Comparison of ENCODE assay signal across 14 cellular contexts in the genomic region with DNA sequence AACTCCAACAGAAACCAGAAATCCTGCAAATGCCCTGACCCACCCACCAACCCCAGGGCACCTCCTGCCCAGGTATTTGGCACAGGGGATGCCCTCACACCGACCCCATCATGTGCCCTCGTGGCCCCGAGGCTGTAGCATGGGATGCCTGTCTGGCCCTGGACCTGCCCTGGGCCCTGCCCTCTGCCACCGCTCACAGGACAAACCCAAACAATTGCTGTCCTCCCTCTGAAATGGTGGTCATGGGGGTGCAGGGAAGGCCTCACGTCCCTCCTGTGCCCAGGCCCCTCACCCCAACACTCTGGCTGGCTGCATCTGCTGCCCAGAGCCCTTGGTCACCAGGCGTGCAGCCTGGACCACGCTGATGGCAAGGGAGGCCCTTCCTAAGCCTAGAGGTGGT. TPM values are rescaled to one million over a fixed set of nuclear protein-coding genes. Genes with fewer than 3 reads are reported as not detected.
"Had no signal": no experiment of that assay in that cellular context is flagged by ENCODE, and none has a peak within 500 bp of the region (broad histone marks: within the 10 kb centered on the region; RNA-seq: fewer than 3 reads in every experiment).

No MANE protein-coding gene starts in this region.

- ATAC-seq: activated naive CD8-positive, alpha-beta T cell treated with anti-CD3 and anti-CD28 coated beads, Interleukin-2, amount 50 U/mL, for 24 hours; activated T-cell treated with anti-CD3 and anti-CD28 coated beads, Interleukin-2, amount 50 U/mL, for 72 hours; effector memory CD8-positive, alpha-beta T cell; foreskin keratinocyte; naive thymus-derived CD4-positive, alpha-beta T cell; sciatic nerve; stimulated activated naive CD8-positive, alpha-beta T cell treated with anti-CD3 and anti-CD28 coated beads, Interleukin-15, amount 100 ng/mL, for 72 hours had no signal

- H3K27me3 Mint-ChIP-seq: stimulated activated naive CD8-positive, alpha-beta T cell treated with anti-CD3 and anti-CD28 coated beads, Interleukin-15, amount 100 ng/mL, for 72 hours had no signal

- DNase-seq: activated CD4-positive, alpha-beta T cell treated with anti-CD3 and anti-CD28 coated beads, Interleukin-2, amount 50 U/mL, for 48 hours; activated CD4-positive, CD25-positive, alpha-beta regulatory T cell treated with anti-CD3 and anti-CD28 coated beads, Interleukin-2, amount 50 U/mL, for 72 hours; activated naive CD4-positive, alpha-beta T cell; activated naive CD8-positive, alpha-beta T cell treated with anti-CD3 and anti-CD28 coated beads, Interleukin-2, amount 50 U/mL, for 24 hours; activated T-cell treated with anti-CD3 and anti-CD28 coated beads, Interleukin-2, amount 50 U/mL, for 72 hours; dermis blood vessel endothelial cell; effector memory CD8-positive, alpha-beta T cell; foreskin keratinocyte; naive thymus-derived CD4-positive, alpha-beta T cell; stimulated activated naive CD8-positive, alpha-beta T cell treated with anti-CD3 and anti-CD28 coated beads, Interleukin-15, amount 100 ng/mL, for 72 hours; SW 1271; T-helper 9 cell had no signal

- H3K27ac Mint-ChIP-seq: activated naive CD8-positive, alpha-beta T cell treated with anti-CD3 and anti-CD28 coated beads, Interleukin-2, amount 50 U/mL, for 24 hours; activated T-cell treated with anti-CD3 and anti-CD28 coated beads, Interleukin-2, amount 50 U/mL, for 72 hours; effector memory CD8-positive, alpha-beta T cell had no signal

RNA-seq across cellular contexts. Expression of a gene that starts 55.0 kb away (rescaled TPM):
- total RNA-seq: dermis blood vessel endothelial cell, foreskin keratinocyte, pulmonary artery endothelial cell had no signal
